1 cellular context compared by ENCODE assay signal in genomic region chr19:39409886-39410619, GRCh38.
TF ChIP-seq lines count a peak whose summit lies in the region.

No MANE protein-coding gene starts in this region.

TF ChIP-seq in HepG2, 621 proteins besides CTCF, POLR2A, EP300 and RAD21 (continued from another document):
- TF ChIP-seq ZNF407 (CRISPR knock-in tag; IDR thresholded peaks at IDR 0.05; ENCODE audit: not compliant biosample characterization) (peak; percentile 67), ZNF256 (CRISPR knock-in tag; conservative IDR thresholded peaks at IDR 0.05) (0 out of 2 replicates have a peak, but pooled peaks have one; percentile 22), ETV5 (CRISPR knock-in tag; IDR thresholded peaks at IDR 0.05; ENCODE audit: borderline replicate concordance) (peak; percentile 32; the same call in 1 of the 2 replicates), ZSCAN30 (CRISPR knock-in tag; IDR thresholded peaks at IDR 0.05) (no peak), ZNF230 (CRISPR knock-in tag; IDR thresholded peaks at IDR 0.05) (peak; percentile 65; the same call in 1 of the 2 replicates), BORCS8-MEF2B (CRISPR knock-in tag; IDR thresholded peaks at IDR 0.05) (0 out of 2 replicates have a peak, but pooled peaks have one; percentile 43), HBP1 (CRISPR knock-in tag; IDR thresholded peaks at IDR 0.05; ENCODE audit: low read depth) (no peak), ZSCAN20 (CRISPR knock-in tag; IDR thresholded peaks at IDR 0.05; ENCODE audit: borderline replicate concordance) (no peak), KDM2A (CRISPR knock-in tag; IDR thresholded peaks at IDR 0.05; ENCODE audit: borderline replicate concordance, low read depth) (peak; percentile 69; the same call in 1 of the 2 replicates), SMAD1 (CRISPR knock-in tag; IDR thresholded peaks at IDR 0.05; ENCODE audit: borderline replicate concordance, low read depth) (0 out of 2 replicates have a peak, but pooled peaks have one; percentile 33), SETDB1 (CRISPR knock-in tag; IDR thresholded peaks at IDR 0.05; ENCODE audit: borderline replicate concordance) (no peak), ZNF761 (CRISPR knock-in tag; conservative IDR thresholded peaks at IDR 0.05) (peak; percentile 67; the same call in 1 of the 2 replicates), TMF1 (CRISPR knock-in tag; IDR thresholded peaks at IDR 0.05; ENCODE audit: low read depth) (0 out of 2 replicates have a peak, but pooled peaks have one; percentile 43), MTA1 (CRISPR knock-in tag; IDR thresholded peaks at IDR 0.05; ENCODE audit: borderline replicate concordance) (0 out of 2 replicates have a peak, but pooled peaks have one; percentile 24), ZNF720 (CRISPR knock-in tag; IDR thresholded peaks at IDR 0.05) (no peak), ZFX (CRISPR knock-in tag; IDR thresholded peaks at IDR 0.05; ENCODE audit: low read depth) (peak; percentile 49), ZNF275 (CRISPR knock-in tag; IDR thresholded peaks at IDR 0.05; ENCODE audit: borderline replicate concordance) (peak; percentile 15; the same call in 1 of the 2 replicates), TAF1 (CRISPR knock-in tag; IDR thresholded peaks at IDR 0.05) (peak; percentile 23; the same call in 1 of the 2 replicates), ARID5B (CRISPR knock-in tag; IDR thresholded peaks at IDR 0.05) (0 out of 2 replicates have a peak, but pooled peaks have one; percentile 24), HCFC1 (IDR thresholded peaks at IDR 0.05; ENCODE audit: low read depth, low read length) (no peak), PRMT3 (CRISPR knock-in tag; IDR thresholded peaks at IDR 0.05; ENCODE audit: borderline replicate concordance, low read depth) (peak; percentile 52; the same call in 1 of the 2 replicates), RBFOX2 (IDR thresholded peaks at IDR 0.05; ENCODE audit: low read depth, low read length) (peak; percentile 93), ZSCAN21 (CRISPR knock-in tag; IDR thresholded peaks at IDR 0.05; ENCODE audit: borderline replicate concordance) (0 out of 2 replicates have a peak, but pooled peaks have one; percentile 4), ZNF343 (CRISPR knock-in tag; IDR thresholded peaks at IDR 0.05) (peak; percentile 78), CERS6 (CRISPR knock-in tag; IDR thresholded peaks at IDR 0.05) (no peak), IKZF5 (CRISPR knock-in tag; IDR thresholded peaks at IDR 0.05) (peak; percentile 12; the same call in 1 of the 2 replicates), YEATS2 (CRISPR knock-in tag; IDR thresholded peaks at IDR 0.05; ENCODE audit: borderline replicate concordance) (peak; percentile 26; the same call in 1 of the 2 replicates), FOXP4 (CRISPR knock-in tag; IDR thresholded peaks at IDR 0.05) (0 out of 2 replicates have a peak, but pooled peaks have one; percentile 13)
